ENCODE assay signal across 8 cellular contexts in genomic region chr14:65179918-65180724, GRCh38.
DNase-seq lines count a peak whose midpoint lies in the region; ATAC-seq and TF ChIP-seq lines count a peak whose summit lies in the region.

No MANE protein-coding gene starts in this region.

- H3K27ac ChIP-seq in left ventricle myocardium inferior (replicated peaks) = peak overlapping the region; percentile 27
- no peak overlapping the region for H3K27ac ChIP-seq in CD4-positive, alpha-beta T cell (ENCODE audit: low read depth, low read length)

- ATAC-seq in GM19463 (IDR thresholded peaks at IDR 0.05; ENCODE audit: unreplicated experiment) (peak; percentile 91), HG03442 (IDR thresholded peaks at IDR 0.05; ENCODE audit: unreplicated experiment) (peak; percentile 91)
- ATAC-seq in stimulated activated memory B cell treated with anti-CD40 and anti-IgM and Interleukin-4, amounts not matched to agents 10 μg/mL and 1 μg/mL and 100 μg/mL, for 72 hours = peak; percentile 99
- no peak for ATAC-seq in CD4-positive, alpha-beta T cell (ENCODE audit: poor library complexity)

- CTCF ChIA-PET in activated CD4-positive, alpha-beta T cell treated with anti-CD3 and anti-CD28 coated beads, Interleukin-2, amount 10 ng/mL, durations not matched to agents 7 days and 5 days (lab: Charles Lee) = interaction anchor here (0.6 kb wide), 1 partner anchor 16 kb away, joined by 3 read pairs; no protein-coding TSS in a partner anchor
- CTCF ChIA-PET in CD4-positive, alpha-beta T cell (lab: Charles Lee) = no interaction called here

- H3K36me3 Mint-ChIP-seq in activated CD4-positive, alpha-beta T cell treated with anti-CD3 and anti-CD28 coated beads, Interleukin-2, amount 10 ng/mL, durations not matched to agents 7 days and 5 days (ENCODE audit: low read depth) = peaks cover 9% of the 10 kb centered on the region
- H3K36me3 Mint-ChIP-seq in stimulated activated memory B cell treated with anti-CD40 and anti-IgM and Interleukin-4, amounts not matched to agents 10 μg/mL and 1 μg/mL and 100 μg/mL, for 72 hours = peaks cover 6% of the 10 kb centered on the region
- H3K36me3 Mint-ChIP-seq in CD4-positive, alpha-beta T cell (ENCODE audit: low read depth) = no peaks in the 10 kb centered on the region

- DNase-seq in DMS53 (lab: John Stamatoyannopoulos, UW) (peak; percentile 79), left ventricle myocardium inferior (peak; percentile 32), activated gamma-delta T cell treated with Interleukin-2 at 50 U/mL for 16 hours (no peak)
- no peak for DNase-seq in activated CD4-positive, alpha-beta T cell treated with anti-CD3 and anti-CD28 coated beads, Interleukin-2, amount 10 ng/mL, durations not matched to agents 7 days and 5 days
- no peak for DNase-seq in CD4-positive, alpha-beta T cell

- TF ChIP-seq CTCF in left ventricle myocardium inferior (IDR thresholded peaks at IDR 0.05; ENCODE audit: borderline replicate concordance) = no peak
- no peak for TF ChIP-seq CTCF in CD4-positive, alpha-beta T cell (IDR thresholded peaks at IDR 0.05)

- no peak overlapping the region for H3K4me3 Mint-ChIP-seq in activated CD4-positive, alpha-beta T cell treated with anti-CD3 and anti-CD28 coated beads, Interleukin-2, amount 10 ng/mL, durations not matched to agents 7 days and 5 days
- H3K4me3 Mint-ChIP-seq in stimulated activated memory B cell treated with anti-CD40 and anti-IgM and Interleukin-4, amounts not matched to agents 10 μg/mL and 1 μg/mL and 100 μg/mL, for 72 hours = peak overlapping the region; percentile 59
- no peak overlapping the region for H3K4me3 Mint-ChIP-seq in CD4-positive, alpha-beta T cell

- no peak overlapping the region for H3K4me3 ChIP-seq in left ventricle myocardium inferior

- H3K27me3 ChIP-seq in left ventricle myocardium inferior (ENCODE audit: low read depth) = no peaks in the 10 kb centered on the region
- no peaks in the 10 kb centered on the region for H3K27me3 ChIP-seq in CD4-positive, alpha-beta T cell (ENCODE audit: control insufficient read depth, insufficient read depth, low read length)

- no peaks in the 10 kb centered on the region for H3K36me3 ChIP-seq in left ventricle myocardium inferior

- H3K4me1 ChIP-seq in left ventricle myocardium inferior = peaks cover 11% of the 10 kb centered on the region

- H3K9me3 Mint-ChIP-seq in activated CD4-positive, alpha-beta T cell treated with anti-CD3 and anti-CD28 coated beads, Interleukin-2, amount 10 ng/mL, durations not matched to agents 7 days and 5 days = peaks cover 17% of the 10 kb centered on the region
- peaks cover 7% of the 10 kb centered on the region for H3K9me3 Mint-ChIP-seq in stimulated activated memory B cell treated with anti-CD40 and anti-IgM and Interleukin-4, amounts not matched to agents 10 μg/mL and 1 μg/mL and 100 μg/mL, for 72 hours
- peaks cover 5% of the 10 kb centered on the region for H3K9me3 Mint-ChIP-seq in CD4-positive, alpha-beta T cell

- H3K27ac Mint-ChIP-seq in activated CD4-positive, alpha-beta T cell treated with anti-CD3 and anti-CD28 coated beads, Interleukin-2, amount 10 ng/mL, durations not matched to agents 7 days and 5 days = peak overlapping the region; percentile 3
- H3K27ac Mint-ChIP-seq in stimulated activated memory B cell treated with anti-CD40 and anti-IgM and Interleukin-4, amounts not matched to agents 10 μg/mL and 1 μg/mL and 100 μg/mL, for 72 hours = peak overlapping the region; percentile 91
- no peak overlapping the region for H3K27ac Mint-ChIP-seq in CD4-positive, alpha-beta T cell

- H3K9me3 ChIP-seq in left ventricle myocardium inferior (replicated peaks) = peaks cover 17% of the 10 kb centered on the region
- peaks cover 17% of the 10 kb centered on the region for H3K9me3 ChIP-seq in CD4-positive, alpha-beta T cell (ENCODE audit: control insufficient read depth, low read length)

- no peaks in the 10 kb centered on the region for H3K27me3 Mint-ChIP-seq in activated CD4-positive, alpha-beta T cell treated with anti-CD3 and anti-CD28 coated beads, Interleukin-2, amount 10 ng/mL, durations not matched to agents 7 days and 5 days
- H3K27me3 Mint-ChIP-seq in stimulated activated memory B cell treated with anti-CD40 and anti-IgM and Interleukin-4, amounts not matched to agents 10 μg/mL and 1 μg/mL and 100 μg/mL, for 72 hours = no peaks in the 10 kb centered on the region
- H3K27me3 Mint-ChIP-seq in CD4-positive, alpha-beta T cell = no peaks in the 10 kb centered on the region

- peaks cover 11% of the 10 kb centered on the region for H3K4me1 Mint-ChIP-seq in activated CD4-positive, alpha-beta T cell treated with anti-CD3 and anti-CD28 coated beads, Interleukin-2, amount 10 ng/mL, durations not matched to agents 7 days and 5 days
- H3K4me1 Mint-ChIP-seq in stimulated activated memory B cell treated with anti-CD40 and anti-IgM and Interleukin-4, amounts not matched to agents 10 μg/mL and 1 μg/mL and 100 μg/mL, for 72 hours = peaks cover 31% of the 10 kb centered on the region
- peaks cover 8% of the 10 kb centered on the region for H3K4me1 Mint-ChIP-seq in CD4-positive, alpha-beta T cell (ENCODE audit: low read depth)

- POLR2A ChIA-PET in activated CD4-positive, alpha-beta T cell treated with anti-CD3 and anti-CD28 coated beads, Interleukin-2, amount 10 ng/mL, durations not matched to agents 7 days and 5 days (lab: Charles Lee) = interaction anchor here (0.6 kb wide), 1 partner anchor 381 kb away, joined by 4 read pairs; no protein-coding TSS in a partner anchor
- POLR2A ChIA-PET in CD4-positive, alpha-beta T cell (lab: Charles Lee) = interaction anchor here (0.6 kb wide), 1 partner anchor 463 kb away, joined by 4 read pairs; no protein-coding TSS in a partner anchor

- intact Hi-C loops in left ventricle myocardium inferior (cut with micrococcal nuclease) = no loop called here
- intact Hi-C loops in CD4-positive, alpha-beta T cell (cut with DNase I, micrococcal nuclease) = no loop called here

Comparison
In these comparisons a context has a peak if more than half of its experiments do, and no peak if none do; other contexts are left out.
1. DNase-seq: peak in DMS53 (single experiment) and left ventricle myocardium inferior (single experiment); none in activated CD4-positive, alpha-beta T cell treated with anti-CD3 and anti-CD28 coated beads, Interleukin-2, amount 10 ng/mL, durations not matched to agents 7 days and 5 days (single experiment), CD4-positive, alpha-beta T cell (0 of 10) and activated gamma-delta T cell treated with Interleukin-2 at 50 U/mL for 16 hours (single experiment).